Comparison of ENCODE assay signal across 18 cellular contexts in genomic region chr11:116714902-116715301, GRCh38. TPM values are rescaled to one million over a fixed set of nuclear protein-coding genes. Genes with fewer than 3 reads are reported as not detected.
DNase-seq lines count a peak whose midpoint lies in the region; ATAC-seq, FAIRE-seq and TF ChIP-seq lines count a peak whose summit lies in the region.
"Had no signal": no experiment of that assay in that cellular context is flagged by ENCODE, and none has a peak within 500 bp of the region (broad histone marks: within the 10 kb centered on the region; RNA-seq: fewer than 3 reads in every experiment).

No MANE protein-coding gene starts in this region.

- H4K5ac ChIP-seq in H9 (ENCODE audit: insufficient read length, low read depth, low read length) (no peak overlapping the region), H1 (ENCODE audit: insufficient read length, low read depth, low read length) (no peak overlapping the region), mesendoderm (ENCODE audit: low read length) (no peak overlapping the region)

- H3K14ac ChIP-seq in H9 (ENCODE audit: insufficient read depth, low read length) (no peak overlapping the region; the same call in 1 of the 2 replicates), H1 (ENCODE audit: insufficient read length) (no peak overlapping the region), trophoblast cell (ENCODE audit: low read length) (no peak overlapping the region)

- POLR2A ChIA-PET in H1 (lab: Charles Lee; ENCODE audit: partially characterized antibody): interaction anchor here (0.6 to 0.9 kb wide), 2 partner anchors 11 to 64 kb away, joined by 3 to 4 read pairs; no protein-coding TSS in a partner anchor

- H3K4me1 Mint-ChIP-seq in H9: peaks cover 38 to 50% of the 10 kb centered on the region in 2 experiments

- H2BK120ac ChIP-seq in H9 (ENCODE audit: low read depth, low read length, poor library complexity, severe bottlenecking) (no peak overlapping the region), H1 (replicated peaks; ENCODE audit: low read depth, low read length) (no peak overlapping the region), mesendoderm (ENCODE audit: low read depth, low read length) (no peak overlapping the region), trophoblast cell (ENCODE audit: insufficient read depth, low read length, poor library complexity) (no peak overlapping the region)

- H3T11ph ChIP-seq in H9 (ENCODE audit: low read length): no peak overlapping the region

- no peak overlapping the region for H2BK5ac ChIP-seq in H9 (ENCODE audit: insufficient read length, low read length)
- no peak overlapping the region for H2BK5ac ChIP-seq in H1 (ENCODE audit: low read depth, low read length)
- H2BK5ac ChIP-seq in mesendoderm (ENCODE audit: low read length): no peak overlapping the region
- no peak overlapping the region for H2BK5ac ChIP-seq in trophoblast cell (ENCODE audit: low read depth, low read length, poor library complexity)

- no peaks in the 10 kb centered on the region for H3K36me3 ChIP-seq in H1 (ENCODE audit: control insufficient read depth in 2 of 4, insufficient read depth in 4 of 4, low read length in 3 of 4)
- H3K36me3 ChIP-seq in mesendoderm (ENCODE audit: control insufficient read depth, insufficient read depth, low read length): no peaks in the 10 kb centered on the region
- no peaks in the 10 kb centered on the region for H3K36me3 ChIP-seq in trophoblast cell (ENCODE audit: control insufficient read depth in 1 of 2, insufficient read depth in 2 of 2, low read length in 2 of 2)
- H3K36me3 ChIP-seq in BE2C: no peaks in the 10 kb centered on the region
- no peaks in the 10 kb centered on the region for H3K36me3 ChIP-seq in heart left ventricle

- CTCF ChIA-PET in H1 (lab: Charles Lee; ENCODE audit: partially characterized antibody): interaction anchor here (0.7 to 19.2 kb wide), 15 partner anchors 9 to 136 kb away, joined by 3 to 334 read pairs (median 5); no protein-coding TSS in a partner anchor

- H2AK5ac ChIP-seq in H9 (ENCODE audit: insufficient read length, low read length): no peak overlapping the region
- H2AK5ac ChIP-seq in H1 (ENCODE audit: low read depth, low read length): no peak overlapping the region; the same call in 1 of the 2 replicates
- no peak overlapping the region for H2AK5ac ChIP-seq in mesendoderm (ENCODE audit: low read length)
- no peak overlapping the region for H2AK5ac ChIP-seq in trophoblast cell (ENCODE audit: low read length)

- TF ChIP-seq RAD21 in H1 (IDR thresholded peaks at IDR 0.05 in 1 of 2, conservative IDR thresholded peaks at IDR 0.05 in 1 of 2; ENCODE audit: low read depth in 2 of 2, low read length in 2 of 2): no peak

- H3K27me3 Mint-ChIP-seq in H9 (ENCODE audit: low read depth): peaks cover 31% of the 10 kb centered on the region

- H3K27ac ChIP-seq in H9 (ENCODE audit: insufficient read length, low read depth, low read length): no peak overlapping the region
- H3K27ac ChIP-seq in H1 (ENCODE audit: low read depth, low read length): no peak overlapping the region
- no peak overlapping the region for H3K27ac ChIP-seq in mesendoderm (ENCODE audit: low read depth, low read length)
- no peak overlapping the region for H3K27ac ChIP-seq in trophoblast cell (ENCODE audit: low read depth, low read length)
- H3K27ac ChIP-seq in heart left ventricle: no peak overlapping the region
- H3K27ac ChIP-seq: C4-2B, HL-60, KMS-11 had no signal

- peak overlapping the region; percentile 45 for H2AFZ ChIP-seq in H9 (ENCODE audit: low read length)
- H2AFZ ChIP-seq in H1 (ENCODE audit: low read length): no peak overlapping the region
- no peak overlapping the region for H2AFZ ChIP-seq in trophoblast cell (ENCODE audit: insufficient read depth, low read length, poor library complexity)

- no peak overlapping the region for H2BK20ac ChIP-seq in H9 (ENCODE audit: low read depth, low read length, poor library complexity, severe bottlenecking)
- H2BK20ac ChIP-seq in H1 (ENCODE audit: low read length): peak overlapping the region; percentile 80; the same call in 1 of the 2 replicates

- intact Hi-C loops in heart left ventricle (cut with DNase I): no loop called here

- no peaks in the 10 kb centered on the region; the same call in 1 of the 2 replicates for H3K4me1 ChIP-seq in H9 (ENCODE audit: insufficient read depth, low read length)
- H3K4me1 ChIP-seq in H1 (replicated peaks in 1 of 4; ENCODE audit: control insufficient read depth in 3 of 4, insufficient read depth in 4 of 4, low read length in 3 of 4): peaks cover 3 to 23% (median 11%) of the 10 kb centered on the region in 4 experiments
- H3K4me1 ChIP-seq in mesendoderm (ENCODE audit: control insufficient read depth, low read depth, low read length): no peaks in the 10 kb centered on the region
- no peaks in the 10 kb centered on the region for H3K4me1 ChIP-seq in trophoblast cell (ENCODE audit: control insufficient read depth in 1 of 2, insufficient read depth in 2 of 2, low read length in 2 of 2)
- H3K4me1 ChIP-seq in BE2C: no peaks in the 10 kb centered on the region
- H3K4me1 ChIP-seq in heart left ventricle: no peaks in the 10 kb centered on the region
- H3K4me1 ChIP-seq: Caco-2 had no signal

- DNase-seq in H9 (no peak), H1 (ENCODE audit: low read depth in 1 of 2, low spot score in 2 of 2) (no peak), mesendoderm (peak; percentile 51), trophoblast cell (no peak), BE2C (no peak), heart left ventricle (no peak)
- DNase-seq: ACHN; Caco-2; CD4-positive, alpha-beta T cell; HFFc6 had no signal

- no peaks in the 10 kb centered on the region for H3K79me1 ChIP-seq in H9 (ENCODE audit: insufficient read depth, low read depth, low read length, poor library complexity, severe bottlenecking)
- H3K79me1 ChIP-seq in H1 (ENCODE audit: low read depth, low read length): no peaks in the 10 kb centered on the region
- H3K79me1 ChIP-seq in mesendoderm (ENCODE audit: low read length): no peaks in the 10 kb centered on the region
- H3K79me1 ChIP-seq in trophoblast cell (ENCODE audit: low read length): no peaks in the 10 kb centered on the region

- H3K4me3 Mint-ChIP-seq in H9: no peak overlapping the region
- H3K4me3 Mint-ChIP-seq: CD4-positive, alpha-beta T cell; HFFc6 had no signal

- H2BK15ac ChIP-seq in H9 (ENCODE audit: low read depth, low read length): no peak overlapping the region
- peak overlapping the region; percentile 81; the same call in 1 of the 2 replicates for H2BK15ac ChIP-seq in H1 (ENCODE audit: low read length)
- no peak overlapping the region for H2BK15ac ChIP-seq in mesendoderm (replicated peaks; ENCODE audit: low read depth)

- no peak overlapping the region for H4K12ac ChIP-seq in trophoblast cell (ENCODE audit: low read depth, low read length)

- no peak overlapping the region for H3K4me3 ChIP-seq in H1 (ENCODE audit: extremely low read depth in 1 of 4, insufficient read depth in 2 of 4, low read depth in 3 of 4, low read length in 4 of 4)
- H3K4me3 ChIP-seq in mesendoderm (ENCODE audit: low read length): no peak overlapping the region
- H3K4me3 ChIP-seq in trophoblast cell (ENCODE audit: low read depth, low read length): peak overlapping the region; percentile 20
- no peak overlapping the region for H3K4me3 ChIP-seq in BE2C (ENCODE audit: low read depth, low read length)
- H3K4me3 ChIP-seq in heart left ventricle: no peak overlapping the region

- H3K23ac ChIP-seq in H9 (ENCODE audit: insufficient read length, low read depth, low read length) (no peak overlapping the region), H1 (ENCODE audit: insufficient read length) (no peak overlapping the region), mesendoderm (ENCODE audit: low read length) (no peak overlapping the region), trophoblast cell (ENCODE audit: low read length) (no peak overlapping the region)

- no peak for FAIRE-seq in H1 (lab: Jason Lieb, UNC)
- FAIRE-seq: A204.1, D721Med, G401.6, GM12891 had no signal

- H3K27ac Mint-ChIP-seq in H9: peak overlapping the region in 1 of 3 experiments; percentile 49; a peak in 1 of 7 replicates
- H3K27ac Mint-ChIP-seq: CD4-positive, alpha-beta T cell; HFFc6 had no signal

- no peak overlapping the region for H3K18ac ChIP-seq in H9 (ENCODE audit: insufficient read length, low read depth, low read length)
- peak overlapping the region; percentile 60; the same call in 1 of the 2 replicates for H3K18ac ChIP-seq in H1 (ENCODE audit: extremely low read depth, low read length)
- H3K18ac ChIP-seq in mesendoderm (ENCODE audit: low read length): no peak overlapping the region
- H3K18ac ChIP-seq in trophoblast cell (ENCODE audit: low read length): no peak overlapping the region

- no peak overlapping the region for H3K4ac ChIP-seq in H9 (ENCODE audit: low read depth, low read length)
- no peak overlapping the region for H3K4ac ChIP-seq in H1 (replicated peaks; ENCODE audit: insufficient read length, low read depth, low read length)
- H3K4ac ChIP-seq in mesendoderm (ENCODE audit: low read depth, low read length): no peak overlapping the region
- no peak overlapping the region for H3K4ac ChIP-seq in trophoblast cell (ENCODE audit: low read depth, low read length)

- no peaks in the 10 kb centered on the region for H3K9me3 Mint-ChIP-seq in H9
- H3K9me3 Mint-ChIP-seq: CD4-positive, alpha-beta T cell; HFFc6 had no signal

- no peak overlapping the region for H3K56ac ChIP-seq in H9 (ENCODE audit: insufficient read length, low read depth, low read length)
- H3K56ac ChIP-seq in H1 (replicated peaks; ENCODE audit: insufficient read length, low read depth, low read length): no peak overlapping the region
- no peak overlapping the region for H3K56ac ChIP-seq in mesendoderm (ENCODE audit: low read length)

- ATAC-seq in GM18867 (IDR thresholded peaks at IDR 0.05; ENCODE audit: unreplicated experiment): no peak
- ATAC-seq in heart left ventricle: no peak

- no peaks in the 10 kb centered on the region for H3K36me3 Mint-ChIP-seq in H9 (ENCODE audit: insufficient read depth in 1 of 3, low read depth in 3 of 3)

- H3K23me2 ChIP-seq in H9 (ENCODE audit: insufficient read length, low read depth, low read length, poor library complexity, severe bottlenecking) (no peaks in the 10 kb centered on the region), H1 (ENCODE audit: low read depth, low read length) (no peaks in the 10 kb centered on the region; the same call in 1 of the 2 replicates)

- no peaks in the 10 kb centered on the region for H3K9me3 ChIP-seq in H9 (ENCODE audit: control insufficient read depth, low read depth, low read length)
- no peaks in the 10 kb centered on the region for H3K9me3 ChIP-seq in H1 (ENCODE audit: insufficient read depth in 2 of 2, low read depth in 1 of 2, low read length in 1 of 2)
- H3K9me3 ChIP-seq in trophoblast cell (ENCODE audit: insufficient read depth, low read depth, low read length): peaks cover 2% of the 10 kb centered on the region
- H3K9me3 ChIP-seq in BE2C: no peaks in the 10 kb centered on the region
- H3K9me3 ChIP-seq in heart left ventricle: no peaks in the 10 kb centered on the region
- H3K9me3 ChIP-seq: Caco-2 had no signal

- no peaks in the 10 kb centered on the region; the same call in 1 of the 2 replicates for H3K27me3 ChIP-seq in H9 (ENCODE audit: insufficient read depth, low read length)
- H3K27me3 ChIP-seq in H1 (replicated peaks in 1 of 4; ENCODE audit: control insufficient read depth in 3 of 4, extremely low read depth in 1 of 4, insufficient read depth in 3 of 4, low read length in 3 of 4): peaks cover 0 to 6% (median 4%) of the 10 kb centered on the region in 4 experiments; a peak in 3 of 7 replicates
- H3K27me3 ChIP-seq in mesendoderm (ENCODE audit: insufficient read depth, low read length, poor library complexity): no peaks in the 10 kb centered on the region
- no peaks in the 10 kb centered on the region for H3K27me3 ChIP-seq in trophoblast cell (ENCODE audit: insufficient read depth, low read length)
- H3K27me3 ChIP-seq in BE2C: no peaks in the 10 kb centered on the region
- peaks cover 0 to 29% (median 3%) of the 10 kb centered on the region in 9 donors for H3K27me3 ChIP-seq in heart left ventricle

- TF ChIP-seq EP300 in H1 (IDR thresholded peaks at IDR 0.05; ENCODE audit: borderline replicate concordance in 1 of 2, low read depth in 2 of 2, low read length in 2 of 2): no peak

- H3K79me2 ChIP-seq in H9 (ENCODE audit: insufficient read depth, low read length) (no peaks in the 10 kb centered on the region), H1 (ENCODE audit: control insufficient read depth in 1 of 2, insufficient read depth in 2 of 2, low read length in 2 of 2) (no peaks in the 10 kb centered on the region), mesendoderm (ENCODE audit: control insufficient read depth, insufficient read depth, low read length) (no peaks in the 10 kb centered on the region), trophoblast cell (ENCODE audit: control insufficient read depth, insufficient read depth, low read length, poor library complexity) (no peaks in the 10 kb centered on the region)

- no peak for TF ChIP-seq POLR2A in H1 (IDR thresholded peaks at IDR 0.05; ENCODE audit: control extremely low read depth in 1 of 2, low read depth in 2 of 2, low read length in 2 of 2)
- no peak for TF ChIP-seq POLR2A in heart left ventricle (IDR thresholded peaks at IDR 0.05)

- no peak overlapping the region for H4K8ac ChIP-seq in H9 (replicated peaks; ENCODE audit: insufficient read length, low read depth, low read length)
- H4K8ac ChIP-seq in H1 (ENCODE audit: extremely low read depth, insufficient read depth, low read length): no peak overlapping the region; the same call in 1 of the 2 replicates
- H4K8ac ChIP-seq in mesendoderm (ENCODE audit: low read depth, low read length): no peak overlapping the region
- H4K8ac ChIP-seq in trophoblast cell (ENCODE audit: low read depth, low read length): no peak overlapping the region

- H4K91ac ChIP-seq in H9 (ENCODE audit: insufficient read length, low read depth, low read length) (no peak overlapping the region), H1 (replicated peaks; ENCODE audit: insufficient read length, low read length) (no peak overlapping the region), trophoblast cell (ENCODE audit: low read depth, low read length) (no peak overlapping the region)

- H3K4me2 ChIP-seq in H9 (ENCODE audit: insufficient read depth, insufficient read length, low read length): no peak overlapping the region
- 0 out of 4 replicates have a peak overlapping the region, but pooled peaks of 1 of the 2 experiments have one; percentile 32 for H3K4me2 ChIP-seq in H1 (ENCODE audit: insufficient read depth in 1 of 2, low read depth in 2 of 2, low read length in 2 of 2)
- no peak overlapping the region for H3K4me2 ChIP-seq in mesendoderm (ENCODE audit: low read length)
- no peak overlapping the region for H3K4me2 ChIP-seq in trophoblast cell (ENCODE audit: low read length)
- H3K4me2 ChIP-seq: KMS-11 had no signal

- H4K20me1 ChIP-seq in H9 (ENCODE audit: control insufficient read depth, insufficient read depth, insufficient read length) (no peaks in the 10 kb centered on the region), H1 (replicated peaks in 1 of 2; ENCODE audit: control insufficient read depth in 1 of 2, insufficient read depth in 2 of 2, low read length in 2 of 2) (no peaks in the 10 kb centered on the region)

- H3K9ac ChIP-seq in H9 (ENCODE audit: extremely low read depth, insufficient read length, low read length): no peak overlapping the region
- H3K9ac ChIP-seq in H1 (replicated peaks in 1 of 4; ENCODE audit: extremely low read depth in 1 of 4, low read depth in 3 of 4, low read length in 3 of 4): no peak overlapping the region; a peak in 1 of 7 replicates
- no peak overlapping the region for H3K9ac ChIP-seq in mesendoderm (ENCODE audit: low read length)
- H3K9ac ChIP-seq in trophoblast cell (ENCODE audit: low read length): no peak overlapping the region
- H3K9ac ChIP-seq: KMS-11 had no signal

- H2BK12ac ChIP-seq in H9 (ENCODE audit: insufficient read length, low read depth, low read length) (no peak overlapping the region), H1 (ENCODE audit: low read depth, low read length) (peak overlapping the region; percentile 77; the same call in 1 of the 2 replicates), trophoblast cell (ENCODE audit: low read length) (no peak overlapping the region)

- WGBS in H9 (ENCODE audit: extremely low coverage, insufficient read length, low lambda C conversion rate): no CpG with 5 or more reads among the region's 9 CpGs
- 88% methylated on average over 8 of the region's 9 CpGs; no CpG with 5 or more reads in 1 of the 2 experiments for WGBS in H1 (ENCODE audit: extremely low coverage in 1 of 2, insufficient coverage in 1 of 2, insufficient read length in 1 of 2, insufficient replicate concordance in 2 of 2, low coverage in 1 of 2, low lambda C conversion rate in 2 of 2, missing lambda C conversion rate in 1 of 2), 2 experiments
- no CpG with 5 or more reads among the region's 9 CpGs for WGBS in mesendoderm (ENCODE audit: extremely low coverage, insufficient coverage, low lambda C conversion rate)
- no CpG with 5 or more reads among the region's 9 CpGs for WGBS in trophoblast cell (ENCODE audit: extremely low coverage, insufficient coverage, insufficient read length)
- WGBS in heart left ventricle, 4 donors: 80 to 89% (median 86%) methylated on average over 9 of the region's 9 CpGs

- no peak for TF ChIP-seq CTCF in H9 (conservative IDR thresholded peaks at IDR 0.05)
- TF ChIP-seq CTCF in H1 (IDR thresholded peaks at IDR 0.05; ENCODE audit: control extremely low read depth in 1 of 3, insufficient read depth in 1 of 3, low read depth in 1 of 3, low read length in 3 of 3): no peak
- no peak for TF ChIP-seq CTCF in BE2C (IDR thresholded peaks at IDR 0.05; ENCODE audit: low read depth, low read length)
- TF ChIP-seq CTCF in heart left ventricle (IDR thresholded peaks at IDR 0.05): no peak

RNA-seq across cellular contexts. Expression of gene BUD13, which starts 57.9 kb away (rescaled TPM):
- total RNA-seq in H9 (2021) (29.3 and 30.0 TPM in 2 replicates), heart left ventricle (10 to 100 TPM in 1 of 9 donors, 1 to 10 TPM in 8; 5.8 to 10.0 (median 7.1) TPM)
- 24.8 TPM in 2 replicates for total RNA-seq in H1 (2021; fragmentation: NEBNext Ultra II Directional; extraction: Animal tissue kit (Norgen Biotek cat#: 25700))
- polyA plus RNA-seq in H1 (2011; rRNA removed) (22.0 and 27.2 TPM in 2 replicates), heart left ventricle (1 to 10 TPM; 4.3 to 8.5 TPM)
- 27.8 TPM for polyA plus RNA-seq in H1 (2011; cell fraction: cytosol; rRNA removed)
- polyA plus RNA-seq in H1 (2011; cell fraction: nucleus; rRNA removed): 20.1 TPM
- polyA plus RNA-seq in H1 (2012, experiment 1 of 2): 27.5 to 33.0 TPM (median 28.6 TPM) in 4 replicates
- polyA plus RNA-seq in H1 (2012, experiment 2 of 2): 16.3 TPM
- 23.0 TPM for polyA plus RNA-seq in H1 (2013, experiment 1 of 2)
- polyA plus RNA-seq in H1 (2013, experiment 2 of 2): 20.2 TPM
- polyA minus RNA-seq in H1 (2011; rRNA and poly(A)+ RNA removed): 26.8 and 27.4 TPM in 2 replicates
- polyA minus RNA-seq in H1 (2011; cell fraction: cytosol; rRNA and poly(A)+ RNA removed): 15.7 TPM
- 17.9 TPM for polyA minus RNA-seq in H1 (2011; cell fraction: nucleus; rRNA and poly(A)+ RNA removed)
- 28.7 TPM for polyA plus RNA-seq in mesendoderm (2013, experiment 1 of 2)
- 28.6 TPM for polyA plus RNA-seq in mesendoderm (2013, experiment 2 of 2)
- 14.3 and 15.7 TPM in 2 replicates for polyA plus RNA-seq in trophoblast cell (2013)
- 27.1 TPM for polyA plus RNA-seq in BE2C (2012; ENCODE audit: insufficient read depth, insufficient read length, low read depth)
